In the genomic region with DNA sequence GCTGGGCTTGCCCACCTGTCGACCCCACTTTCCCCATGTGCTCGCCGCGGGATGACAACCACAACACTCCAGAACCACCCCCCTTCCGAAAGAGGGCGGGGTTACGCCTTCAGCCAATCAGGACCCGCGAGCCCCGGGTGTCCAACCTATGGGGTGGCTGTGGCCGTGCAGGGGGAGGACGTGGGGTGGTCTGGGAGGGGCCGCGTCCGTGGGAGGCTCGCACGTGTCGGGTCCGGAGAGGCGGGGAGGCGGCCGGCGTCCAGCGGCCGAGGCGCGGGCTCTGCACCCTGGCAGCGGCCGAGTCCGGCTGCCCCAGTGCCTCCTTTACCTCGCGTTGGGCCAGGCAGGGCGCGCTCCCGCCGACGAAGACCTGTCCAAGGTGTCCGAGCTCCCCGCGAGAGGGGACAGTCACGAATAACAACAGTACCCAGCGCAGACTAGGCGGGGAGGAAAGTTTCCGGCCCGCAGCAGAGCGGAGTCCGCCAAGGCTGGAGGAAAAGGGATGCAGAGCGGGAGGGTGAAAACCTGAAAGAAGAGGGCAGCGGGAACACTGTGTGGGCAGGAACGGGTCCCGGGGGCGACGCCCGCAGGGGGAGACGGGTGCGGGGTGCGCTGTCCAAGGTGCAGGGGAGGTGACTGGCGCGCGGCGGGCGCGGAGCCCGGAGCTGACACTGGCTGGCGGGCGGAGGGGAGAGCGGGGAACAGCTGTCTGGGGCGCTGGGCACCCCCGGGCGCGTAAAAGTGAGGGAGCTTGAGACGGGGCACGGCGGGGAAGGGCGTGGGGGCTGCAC, we compare ENCODE assay signal across 1 cellular context.
TF ChIP-seq lines count a peak whose summit lies in the region.

No MANE protein-coding gene starts in this region.

TF ChIP-seq in HEK293, 187 proteins besides CTCF, POLR2A, EP300 and RAD21 (continued from another document and continues in another):
- TF ChIP-seq, protein P1, sequence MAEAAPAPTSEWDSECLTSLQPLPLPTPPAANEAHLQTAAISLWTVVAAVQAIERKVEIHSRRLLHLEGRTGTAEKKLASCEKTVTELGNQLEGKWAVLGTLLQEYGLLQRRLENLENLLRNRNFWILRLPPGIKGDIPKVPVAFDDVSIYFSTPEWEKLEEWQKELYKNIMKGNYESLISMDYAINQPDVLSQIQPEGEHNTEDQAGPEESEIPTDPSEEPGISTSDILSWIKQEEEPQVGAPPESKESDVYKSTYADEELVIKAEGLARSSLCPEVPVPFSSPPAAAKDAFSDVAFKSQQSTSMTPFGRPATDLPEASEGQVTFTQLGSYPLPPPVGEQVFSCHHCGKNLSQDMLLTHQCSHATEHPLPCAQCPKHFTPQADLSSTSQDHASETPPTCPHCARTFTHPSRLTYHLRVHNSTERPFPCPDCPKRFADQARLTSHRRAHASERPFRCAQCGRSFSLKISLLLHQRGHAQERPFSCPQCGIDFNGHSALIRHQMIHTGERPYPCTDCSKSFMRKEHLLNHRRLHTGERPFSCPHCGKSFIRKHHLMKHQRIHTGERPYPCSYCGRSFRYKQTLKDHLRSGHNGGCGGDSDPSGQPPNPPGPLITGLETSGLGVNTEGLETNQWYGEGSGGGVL (tag by site-specific recombination; IDR thresholded peaks at IDR 0.05): peak; percentile 73
- TF ChIP-seq ZNF19 (tag by site-specific recombination; IDR thresholded peaks at IDR 0.05; ENCODE audit: low read depth): no peak
- 0 out of 2 replicates have a peak, but pooled peaks have one; percentile 18 for TF ChIP-seq PRDM1 (tag by site-specific recombination; IDR thresholded peaks at IDR 0.05)
- TF ChIP-seq ZNF341 (tag by site-specific recombination; IDR thresholded peaks at IDR 0.05; ENCODE audit: low read depth): peak; percentile 98
- no peak for TF ChIP-seq ZNF223 (tag by site-specific recombination; IDR thresholded peaks at IDR 0.05)
- TF ChIP-seq ZNF211 (tag by site-specific recombination; IDR thresholded peaks at IDR 0.05; ENCODE audit: low read depth): no peak
- TF ChIP-seq ZNF513 (tag by site-specific recombination; IDR thresholded peaks at IDR 0.05): no peak
- TF ChIP-seq ZNF169 (tag by site-specific recombination; IDR thresholded peaks at IDR 0.05): no peak
- TF ChIP-seq ZNF155 (tag by site-specific recombination; IDR thresholded peaks at IDR 0.05): no peak
- TF ChIP-seq KLF17 (tag by site-specific recombination; IDR thresholded peaks at IDR 0.05): peak; percentile 26; the same call in 1 of the 2 replicates
- no peak for TF ChIP-seq SALL2 (tag by site-specific recombination; IDR thresholded peaks at IDR 0.05; ENCODE audit: borderline replicate concordance)
- TF ChIP-seq ZNF629 (tag by site-specific recombination; IDR thresholded peaks at IDR 0.05): 0 out of 2 replicates have a peak, but pooled peaks have one; percentile 10
- TF ChIP-seq KLF16 (tag by site-specific recombination; IDR thresholded peaks at IDR 0.05): no peak
- TF ChIP-seq ZNF366 (tag by site-specific recombination; conservative IDR thresholded peaks at IDR 0.05): no peak
- TF ChIP-seq, protein P2, sequence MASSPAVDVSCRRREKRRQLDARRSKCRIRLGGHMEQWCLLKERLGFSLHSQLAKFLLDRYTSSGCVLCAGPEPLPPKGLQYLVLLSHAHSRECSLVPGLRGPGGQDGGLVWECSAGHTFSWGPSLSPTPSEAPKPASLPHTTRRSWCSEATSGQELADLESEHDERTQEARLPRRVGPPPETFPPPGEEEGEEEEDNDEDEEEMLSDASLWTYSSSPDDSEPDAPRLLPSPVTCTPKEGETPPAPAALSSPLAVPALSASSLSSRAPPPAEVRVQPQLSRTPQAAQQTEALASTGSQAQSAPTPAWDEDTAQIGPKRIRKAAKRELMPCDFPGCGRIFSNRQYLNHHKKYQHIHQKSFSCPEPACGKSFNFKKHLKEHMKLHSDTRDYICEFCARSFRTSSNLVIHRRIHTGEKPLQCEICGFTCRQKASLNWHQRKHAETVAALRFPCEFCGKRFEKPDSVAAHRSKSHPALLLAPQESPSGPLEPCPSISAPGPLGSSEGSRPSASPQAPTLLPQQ (tag by site-specific recombination; IDR thresholded peaks at IDR 0.05): 0 out of 2 replicates have a peak, but pooled peaks have one; percentile 16
- TF ChIP-seq SETDB1 (IDR thresholded peaks at IDR 0.05; ENCODE audit: insufficient read length, low read length): no peak
- TF ChIP-seq ZBTB11 (tag by site-specific recombination; conservative IDR thresholded peaks at IDR 0.05; ENCODE audit: low read depth): no peak; the same call in 1 of the 2 replicates
- TF ChIP-seq HOXC10 (CRISPR knock-in tag; IDR thresholded peaks at IDR 0.05): no peak
- no peak for TF ChIP-seq ZNF560 (tag by site-specific recombination; IDR thresholded peaks at IDR 0.05; ENCODE audit: borderline replicate concordance)
- TF ChIP-seq, protein P3, sequence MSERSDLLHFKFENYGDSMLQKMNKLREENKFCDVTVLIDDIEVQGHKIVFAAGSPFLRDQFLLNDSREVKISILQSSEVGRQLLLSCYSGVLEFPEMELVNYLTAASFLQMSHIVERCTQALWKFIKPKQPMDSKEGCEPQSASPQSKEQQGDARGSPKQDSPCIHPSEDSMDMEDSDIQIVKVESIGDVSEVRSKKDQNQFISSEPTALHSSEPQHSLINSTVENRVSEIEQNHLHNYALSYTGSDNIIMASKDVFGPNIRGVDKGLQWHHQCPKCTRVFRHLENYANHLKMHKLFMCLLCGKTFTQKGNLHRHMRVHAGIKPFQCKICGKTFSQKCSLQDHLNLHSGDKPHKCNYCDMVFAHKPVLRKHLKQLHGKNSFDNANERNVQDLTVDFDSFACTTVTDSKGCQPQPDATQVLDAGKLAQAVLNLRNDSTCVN (tag by site-specific recombination; optimal IDR thresholded peaks at IDR 0.05): peak; percentile 79
- no peak for TF ChIP-seq ZNF776 (tag by site-specific recombination; IDR thresholded peaks at IDR 0.05; ENCODE audit: borderline replicate concordance)
- TF ChIP-seq PRDM10 (tag by site-specific recombination; IDR thresholded peaks at IDR 0.05): peak; percentile 67
- TF ChIP-seq ZNF157 (tag by site-specific recombination; IDR thresholded peaks at IDR 0.05): no peak
- no peak for TF ChIP-seq ZNF274 (IDR thresholded peaks at IDR 0.05; ENCODE audit: low read length)
- TF ChIP-seq ZNF274 (tag by site-specific recombination; IDR thresholded peaks at IDR 0.05; ENCODE audit: borderline replicate concordance): no peak
- TF ChIP-seq ZNF621 (tag by site-specific recombination; IDR thresholded peaks at IDR 0.05): no peak
- TF ChIP-seq KLF7 (tag by site-specific recombination; IDR thresholded peaks at IDR 0.05; ENCODE audit: borderline replicate concordance): no peak; the same call in 1 of the 2 replicates
- TF ChIP-seq ZNF473 (tag by site-specific recombination; IDR thresholded peaks at IDR 0.05): no peak
- TF ChIP-seq ZNF292 (tag by site-specific recombination; IDR thresholded peaks at IDR 0.05; ENCODE audit: borderline replicate concordance, low read depth): no peak
- peak; percentile 60; the same call in 1 of the 2 replicates for TF ChIP-seq ZNF423 (tag by site-specific recombination; IDR thresholded peaks at IDR 0.05)
- TF ChIP-seq ZNF658 (tag by site-specific recombination; IDR thresholded peaks at IDR 0.05): no peak
- TF ChIP-seq ZNF114 (tag by site-specific recombination; IDR thresholded peaks at IDR 0.05): no peak
- TF ChIP-seq ZNF335 (tag by site-specific recombination; conservative IDR thresholded peaks at IDR 0.05): peak; percentile 61
- no peak for TF ChIP-seq ZNF354C (tag by site-specific recombination; IDR thresholded peaks at IDR 0.05; ENCODE audit: borderline replicate concordance, low read depth)
- TF ChIP-seq ZNF280D (tag by site-specific recombination; IDR thresholded peaks at IDR 0.05): no peak
- TF ChIP-seq ZNF214 (tag by site-specific recombination; IDR thresholded peaks at IDR 0.05; ENCODE audit: borderline replicate concordance): no peak
- peak; percentile 91 for TF ChIP-seq GLIS1 (tag by site-specific recombination; IDR thresholded peaks at IDR 0.05)
- peak; percentile 90 for TF ChIP-seq SCRT2 (tag by site-specific recombination; IDR thresholded peaks at IDR 0.05)
